Comparison of ENCODE assay signal across 17 cellular contexts in genomic region chr15:63678383-63678782, GRCh38.
"Had no signal": no experiment of that assay in that cellular context is flagged by ENCODE, and none has a peak within 500 bp of the region (broad histone marks: within the 10 kb centered on the region; RNA-seq: fewer than 3 reads in every experiment).

No MANE protein-coding gene starts in this region.

- H3K4me1 Mint-ChIP-seq: nephron had no signal

- H3K27ac ChIP-seq: dorsolateral prefrontal cortex, esophagus muscularis mucosa, right atrium auricular region had no signal

- H3K27me3 Mint-ChIP-seq: activated CD4-positive, alpha-beta memory T cell treated with anti-CD3 and anti-CD28 coated beads for 36 hours; activated CD4-positive, alpha-beta T cell treated with anti-CD3 and anti-CD28 coated beads for 36 hours; activated CD8-positive, alpha-beta memory T cell treated with anti-CD3 and anti-CD28 coated beads, Interleukin-2, amount 10 ng/mL, durations not matched to agents 7 days and 5 days had no signal

- H3K27ac Mint-ChIP-seq: activated CD4-positive, alpha-beta memory T cell treated with anti-CD3 and anti-CD28 coated beads for 36 hours; activated CD4-positive, alpha-beta T cell treated with anti-CD3 and anti-CD28 coated beads for 36 hours; activated CD8-positive, alpha-beta memory T cell treated with anti-CD3 and anti-CD28 coated beads, Interleukin-2, amount 10 ng/mL, durations not matched to agents 7 days and 5 days; nephron had no signal

- DNase-seq: activated CD4-positive, alpha-beta memory T cell treated with anti-CD3 and anti-CD28 coated beads for 36 hours; activated CD4-positive, alpha-beta T cell treated with anti-CD3 and anti-CD28 coated beads for 36 hours; activated CD8-positive, alpha-beta memory T cell treated with anti-CD3 and anti-CD28 coated beads, Interleukin-2, amount 10 ng/mL, durations not matched to agents 7 days and 5 days; activated gamma-delta T cell; activated T-cell treated with anti-CD3 and anti-CD28 coated beads, Interleukin-2, amount 50 U/mL, for 1 hour; dorsolateral prefrontal cortex; hippocampal formation; kidney; mesendoderm; occipital lobe; stimulated activated CD4-positive, alpha-beta T cell treated with anti-CD3 and anti-CD28 coated beads, Interleukin-4, amount 100 ng/mL, for 1 hour; stimulated activated naive CD4-positive, alpha-beta T cell; T-helper 1 cell; trophoblast cell had no signal

- ATAC-seq: activated CD4-positive, alpha-beta T cell treated with anti-CD3 and anti-CD28 coated beads for 36 hours; activated CD8-positive, alpha-beta memory T cell treated with anti-CD3 and anti-CD28 coated beads, Interleukin-2, amount 10 ng/mL, durations not matched to agents 7 days and 5 days had no signal

- H3K4me3 Mint-ChIP-seq: activated CD4-positive, alpha-beta memory T cell treated with anti-CD3 and anti-CD28 coated beads for 36 hours; activated CD4-positive, alpha-beta T cell treated with anti-CD3 and anti-CD28 coated beads for 36 hours; activated CD8-positive, alpha-beta memory T cell treated with anti-CD3 and anti-CD28 coated beads, Interleukin-2, amount 10 ng/mL, durations not matched to agents 7 days and 5 days; nephron had no signal

- H3K9me3 Mint-ChIP-seq: activated CD4-positive, alpha-beta memory T cell treated with anti-CD3 and anti-CD28 coated beads for 36 hours; nephron had no signal
